Comparison of ENCODE assay signal across 1 cellular context in the genomic region with DNA sequence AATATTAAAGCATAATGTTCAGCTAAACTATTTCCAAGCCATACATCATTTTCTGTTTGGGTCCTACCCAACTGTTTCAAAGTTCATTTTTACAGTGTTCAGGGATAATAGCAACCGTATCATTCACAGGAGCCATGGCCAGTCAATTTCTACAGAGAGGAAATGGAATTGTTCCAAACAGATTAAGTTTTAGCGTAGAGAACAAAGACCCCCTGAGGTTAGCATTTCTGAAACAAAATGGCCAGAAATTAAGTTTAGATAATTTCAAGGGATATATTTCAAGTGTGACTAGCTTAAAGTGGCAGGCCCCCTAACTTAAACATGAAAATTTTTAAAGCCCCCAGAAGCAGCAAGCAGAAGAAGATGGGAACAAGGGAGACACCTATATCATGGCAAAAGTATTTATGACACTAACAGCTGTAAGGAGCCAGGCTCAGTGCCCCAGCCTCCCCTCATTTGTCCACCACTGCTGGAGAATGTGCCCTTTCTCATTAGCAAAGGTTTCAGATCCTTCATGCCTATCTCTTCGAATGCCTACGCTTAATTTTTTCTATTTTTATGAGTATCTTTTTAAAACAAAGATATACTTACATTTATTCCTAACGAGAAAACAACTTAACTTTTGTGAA.
A peak's percentile ranks its signal among the peaks of the same experiment; 100 is the strongest.
TF ChIP-seq lines count a peak whose summit lies in the region.

No MANE protein-coding gene starts in this region.

TF ChIP-seq in HEK293, 187 proteins besides CTCF, POLR2A, EP300 and RAD21 (continued from another document):
- TF ChIP-seq, protein P1, sequence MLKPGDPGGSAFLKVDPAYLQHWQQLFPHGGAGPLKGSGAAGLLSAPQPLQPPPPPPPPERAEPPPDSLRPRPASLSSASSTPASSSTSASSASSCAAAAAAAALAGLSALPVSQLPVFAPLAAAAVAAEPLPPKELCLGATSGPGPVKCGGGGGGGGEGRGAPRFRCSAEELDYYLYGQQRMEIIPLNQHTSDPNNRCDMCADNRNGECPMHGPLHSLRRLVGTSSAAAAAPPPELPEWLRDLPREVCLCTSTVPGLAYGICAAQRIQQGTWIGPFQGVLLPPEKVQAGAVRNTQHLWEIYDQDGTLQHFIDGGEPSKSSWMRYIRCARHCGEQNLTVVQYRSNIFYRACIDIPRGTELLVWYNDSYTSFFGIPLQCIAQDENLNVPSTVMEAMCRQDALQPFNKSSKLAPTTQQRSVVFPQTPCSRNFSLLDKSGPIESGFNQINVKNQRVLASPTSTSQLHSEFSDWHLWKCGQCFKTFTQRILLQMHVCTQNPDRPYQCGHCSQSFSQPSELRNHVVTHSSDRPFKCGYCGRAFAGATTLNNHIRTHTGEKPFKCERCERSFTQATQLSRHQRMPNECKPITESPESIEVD (tag by site-specific recombination; IDR thresholded peaks at IDR 0.05): peak; percentile 26; the same call in 1 of the 2 replicates
- peak; percentile 20; the same call in 1 of the 2 replicates for TF ChIP-seq TCF7L2 (IDR thresholded peaks at IDR 0.05; ENCODE audit: borderline replicate concordance, low read depth, low read length)
- TF ChIP-seq ZFP3 (tag by site-specific recombination; IDR thresholded peaks at IDR 0.05; ENCODE audit: low read depth): no peak
- TF ChIP-seq ZSCAN30 (tag by site-specific recombination; IDR thresholded peaks at IDR 0.05): no peak
- peak; percentile 42 for TF ChIP-seq FEZF1 (tag by site-specific recombination; IDR thresholded peaks at IDR 0.05)
